ENCODE assay signal across 1 cellular context in the genomic region with DNA sequence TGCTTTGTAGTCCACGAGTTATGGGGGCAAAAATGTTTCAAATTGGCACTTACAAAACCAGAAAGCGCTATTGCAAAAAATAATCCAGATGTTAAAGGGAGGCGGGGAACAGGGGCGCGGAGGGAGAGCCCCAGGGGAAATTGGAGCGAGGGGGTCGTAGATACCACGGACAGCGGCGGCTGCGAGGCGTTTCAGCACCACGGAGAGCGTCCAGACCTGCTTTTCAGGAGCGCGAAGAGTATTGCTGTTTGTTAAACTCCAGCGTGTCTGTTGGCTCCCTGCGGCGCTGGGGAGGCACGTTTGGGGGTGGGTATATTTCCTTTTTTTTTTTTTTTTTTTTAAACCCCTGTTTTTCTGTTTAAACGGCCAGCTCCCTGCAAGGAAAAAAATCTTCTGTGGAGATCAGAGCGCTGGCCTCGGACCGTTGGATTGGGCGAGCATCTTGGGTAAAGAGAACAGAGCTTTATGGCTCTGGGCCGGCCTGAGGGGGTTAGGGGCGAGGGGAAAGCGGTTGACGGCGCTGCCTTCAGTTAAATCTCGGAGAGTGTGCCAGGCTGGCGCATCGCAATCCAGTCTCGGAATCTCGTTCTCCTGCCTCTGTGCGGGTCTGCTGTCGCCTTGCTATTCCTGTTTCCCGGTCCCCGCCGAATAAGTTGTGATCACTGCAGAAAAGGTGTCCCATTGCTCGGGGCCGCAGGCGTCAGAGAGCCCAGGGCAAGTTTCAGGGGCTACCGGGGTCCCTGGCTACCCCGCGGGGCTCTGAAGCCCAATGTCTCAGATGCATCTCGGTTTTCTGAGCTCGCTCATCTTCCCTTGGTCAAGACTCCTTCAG.
A peak's percentile ranks its signal among the peaks of the same experiment; 100 is the strongest.
TF ChIP-seq lines count a peak whose summit lies in the region.

A gene (minus strand): TSS at position 288 of the 832 bp plus-strand sequence. CDS start 302 bp downstream, outside the sequence.

TF ChIP-seq in HepG2, 621 proteins besides CTCF, POLR2A, EP300 and RAD21 (continued from another document and continues in another):
- TF ChIP-seq ZFP36 (IDR thresholded peaks at IDR 0.05; ENCODE audit: borderline replicate concordance, low read depth, low read length, partially characterized antibody) (no peak), MLLT10 (CRISPR knock-in tag; IDR thresholded peaks at IDR 0.05) (peak; percentile 91), ZNF282 (IDR thresholded peaks at IDR 0.05; ENCODE audit: partially characterized antibody) (no peak), BHLHE40 (IDR thresholded peaks at IDR 0.05; ENCODE audit: low read length) (no peak), ZNF782 (CRISPR knock-in tag; IDR thresholded peaks at IDR 0.05; ENCODE audit: borderline replicate concordance) (peak; percentile 100), NKX3-1 (CRISPR knock-in tag; IDR thresholded peaks at IDR 0.05) (peak; percentile 100), ZNF616 (CRISPR knock-in tag; IDR thresholded peaks at IDR 0.05; ENCODE audit: low read depth) (peak; percentile 98), ZFYVE20 (CRISPR knock-in tag; IDR thresholded peaks at IDR 0.05; ENCODE audit: borderline replicate concordance, low read depth) (peak; percentile 99), CCDC6 (CRISPR knock-in tag; IDR thresholded peaks at IDR 0.05) (peak; percentile 100), SATB2 (CRISPR knock-in tag; IDR thresholded peaks at IDR 0.05) (peak; percentile 100), ZNF883 (CRISPR knock-in tag; IDR thresholded peaks at IDR 0.05; ENCODE audit: not compliant biosample characterization) (peak; percentile 100), MTF2 (CRISPR knock-in tag; IDR thresholded peaks at IDR 0.05; ENCODE audit: borderline replicate concordance) (peak; percentile 92), HHEX (CRISPR knock-in tag; IDR thresholded peaks at IDR 0.05) (peak; percentile 86), ZNF792 (CRISPR knock-in tag; IDR thresholded peaks at IDR 0.05) (peak; percentile 100), KAT7 (CRISPR knock-in tag; IDR thresholded peaks at IDR 0.05; ENCODE audit: borderline replicate concordance) (peak; percentile 92; the same call in 1 of the 2 replicates), SMAD1 (CRISPR knock-in tag; IDR thresholded peaks at IDR 0.05; ENCODE audit: borderline replicate concordance, low read depth) (peak; percentile 85; the same call in 1 of the 2 replicates), ZFP37 (CRISPR knock-in tag; IDR thresholded peaks at IDR 0.05; ENCODE audit: borderline replicate concordance) (peak; percentile 100), ZNF333 (CRISPR knock-in tag; IDR thresholded peaks at IDR 0.05; ENCODE audit: borderline replicate concordance) (peak; percentile 100), ZBTB1 (CRISPR knock-in tag; IDR thresholded peaks at IDR 0.05; ENCODE audit: borderline replicate concordance) (peak; percentile 98), FOXJ3 (CRISPR knock-in tag; IDR thresholded peaks at IDR 0.05; ENCODE audit: borderline replicate concordance) (peak; percentile 78), ZNF160 (CRISPR knock-in tag; IDR thresholded peaks at IDR 0.05) (peak; percentile 99), KLF15 (CRISPR knock-in tag; IDR thresholded peaks at IDR 0.05; ENCODE audit: borderline replicate concordance) (peak; percentile 100), ZNF839 (CRISPR knock-in tag; IDR thresholded peaks at IDR 0.05; ENCODE audit: borderline replicate concordance) (peak; percentile 98), STAT5B (CRISPR knock-in tag; IDR thresholded peaks at IDR 0.05) (peak; percentile 100), NFIB (CRISPR knock-in tag; IDR thresholded peaks at IDR 0.05; ENCODE audit: borderline replicate concordance) (0 out of 2 replicates have a peak, but pooled peaks have one; percentile 77), ZMYM4 (CRISPR knock-in tag; IDR thresholded peaks at IDR 0.05) (peak; percentile 96), CHCHD3 (CRISPR knock-in tag; IDR thresholded peaks at IDR 0.05) (peak; percentile 98)
- TF ChIP-seq, protein P1, sequence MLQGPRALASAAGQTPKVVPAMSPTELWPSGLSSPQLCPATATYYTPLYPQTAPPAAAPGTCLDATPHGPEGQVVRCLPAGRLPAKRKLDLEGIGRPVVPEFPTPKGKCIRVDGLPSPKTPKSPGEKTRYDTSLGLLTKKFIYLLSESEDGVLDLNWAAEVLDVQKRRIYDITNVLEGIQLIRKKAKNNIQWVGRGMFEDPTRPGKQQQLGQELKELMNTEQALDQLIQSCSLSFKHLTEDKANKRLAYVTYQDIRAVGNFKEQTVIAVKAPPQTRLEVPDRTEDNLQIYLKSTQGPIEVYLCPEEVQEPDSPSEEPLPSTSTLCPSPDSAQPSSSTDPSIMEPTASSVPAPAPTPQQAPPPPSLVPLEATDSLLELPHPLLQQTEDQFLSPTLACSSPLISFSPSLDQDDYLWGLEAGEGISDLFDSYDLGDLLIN (CRISPR knock-in tag; IDR thresholded peaks at IDR 0.05; ENCODE audit: borderline replicate concordance), result peak; percentile 100; the same call in 1 of the 2 replicates
- TF ChIP-seq, protein P2, sequence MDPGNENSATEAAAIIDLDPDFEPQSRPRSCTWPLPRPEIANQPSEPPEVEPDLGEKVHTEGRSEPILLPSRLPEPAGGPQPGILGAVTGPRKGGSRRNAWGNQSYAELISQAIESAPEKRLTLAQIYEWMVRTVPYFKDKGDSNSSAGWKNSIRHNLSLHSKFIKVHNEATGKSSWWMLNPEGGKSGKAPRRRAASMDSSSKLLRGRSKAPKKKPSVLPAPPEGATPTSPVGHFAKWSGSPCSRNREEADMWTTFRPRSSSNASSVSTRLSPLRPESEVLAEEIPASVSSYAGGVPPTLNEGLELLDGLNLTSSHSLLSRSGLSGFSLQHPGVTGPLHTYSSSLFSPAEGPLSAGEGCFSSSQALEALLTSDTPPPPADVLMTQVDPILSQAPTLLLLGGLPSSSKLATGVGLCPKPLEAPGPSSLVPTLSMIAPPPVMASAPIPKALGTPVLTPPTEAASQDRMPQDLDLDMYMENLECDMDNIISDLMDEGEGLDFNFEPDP (CRISPR knock-in tag; conservative IDR thresholded peaks at IDR 0.05), result peak; percentile 100
- TF ChIP-seq, protein P3, sequence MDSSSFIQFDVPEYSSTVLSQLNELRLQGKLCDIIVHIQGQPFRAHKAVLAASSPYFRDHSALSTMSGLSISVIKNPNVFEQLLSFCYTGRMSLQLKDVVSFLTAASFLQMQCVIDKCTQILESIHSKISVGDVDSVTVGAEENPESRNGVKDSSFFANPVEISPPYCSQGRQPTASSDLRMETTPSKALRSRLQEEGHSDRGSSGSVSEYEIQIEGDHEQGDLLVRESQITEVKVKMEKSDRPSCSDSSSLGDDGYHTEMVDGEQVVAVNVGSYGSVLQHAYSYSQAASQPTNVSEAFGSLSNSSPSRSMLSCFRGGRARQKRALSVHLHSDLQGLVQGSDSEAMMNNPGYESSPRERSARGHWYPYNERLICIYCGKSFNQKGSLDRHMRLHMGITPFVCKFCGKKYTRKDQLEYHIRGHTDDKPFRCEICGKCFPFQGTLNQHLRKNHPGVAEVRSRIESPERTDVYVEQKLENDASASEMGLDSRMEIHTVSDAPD (CRISPR knock-in tag; IDR thresholded peaks at IDR 0.05), result no peak
- TF ChIP-seq, protein P4, sequence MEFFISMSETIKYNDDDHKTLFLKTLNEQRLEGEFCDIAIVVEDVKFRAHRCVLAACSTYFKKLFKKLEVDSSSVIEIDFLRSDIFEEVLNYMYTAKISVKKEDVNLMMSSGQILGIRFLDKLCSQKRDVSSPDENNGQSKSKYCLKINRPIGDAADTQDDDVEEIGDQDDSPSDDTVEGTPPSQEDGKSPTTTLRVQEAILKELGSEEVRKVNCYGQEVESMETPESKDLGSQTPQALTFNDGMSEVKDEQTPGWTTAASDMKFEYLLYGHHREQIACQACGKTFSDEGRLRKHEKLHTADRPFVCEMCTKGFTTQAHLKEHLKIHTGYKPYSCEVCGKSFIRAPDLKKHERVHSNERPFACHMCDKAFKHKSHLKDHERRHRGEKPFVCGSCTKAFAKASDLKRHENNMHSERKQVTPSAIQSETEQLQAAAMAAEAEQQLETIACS (CRISPR knock-in tag; IDR thresholded peaks at IDR 0.05), result peak; percentile 68
- TF ChIP-seq, protein P5, sequence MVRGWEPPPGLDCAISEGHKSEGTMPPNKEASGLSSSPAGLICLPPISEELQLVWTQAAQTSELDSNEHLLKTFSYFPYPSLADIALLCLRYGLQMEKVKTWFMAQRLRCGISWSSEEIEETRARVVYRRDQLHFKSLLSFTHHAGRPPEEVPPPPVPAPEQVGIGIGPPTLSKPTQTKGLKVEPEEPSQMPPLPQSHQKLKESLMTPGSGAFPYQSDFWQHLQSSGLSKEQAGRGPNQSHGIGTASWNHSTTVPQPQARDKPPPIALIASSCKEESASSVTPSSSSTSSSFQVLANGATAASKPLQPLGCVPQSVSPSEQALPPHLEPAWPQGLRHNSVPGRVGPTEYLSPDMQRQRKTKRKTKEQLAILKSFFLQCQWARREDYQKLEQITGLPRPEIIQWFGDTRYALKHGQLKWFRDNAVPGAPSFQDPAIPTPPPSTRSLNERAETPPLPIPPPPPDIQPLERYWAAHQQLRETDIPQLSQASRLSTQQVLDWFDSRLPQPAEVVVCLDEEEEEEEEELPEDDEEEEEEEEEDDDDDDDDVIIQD (CRISPR knock-in tag; IDR thresholded peaks at IDR 0.05; ENCODE audit: low read depth), result peak; percentile 88
- TF ChIP-seq, protein P6, sequence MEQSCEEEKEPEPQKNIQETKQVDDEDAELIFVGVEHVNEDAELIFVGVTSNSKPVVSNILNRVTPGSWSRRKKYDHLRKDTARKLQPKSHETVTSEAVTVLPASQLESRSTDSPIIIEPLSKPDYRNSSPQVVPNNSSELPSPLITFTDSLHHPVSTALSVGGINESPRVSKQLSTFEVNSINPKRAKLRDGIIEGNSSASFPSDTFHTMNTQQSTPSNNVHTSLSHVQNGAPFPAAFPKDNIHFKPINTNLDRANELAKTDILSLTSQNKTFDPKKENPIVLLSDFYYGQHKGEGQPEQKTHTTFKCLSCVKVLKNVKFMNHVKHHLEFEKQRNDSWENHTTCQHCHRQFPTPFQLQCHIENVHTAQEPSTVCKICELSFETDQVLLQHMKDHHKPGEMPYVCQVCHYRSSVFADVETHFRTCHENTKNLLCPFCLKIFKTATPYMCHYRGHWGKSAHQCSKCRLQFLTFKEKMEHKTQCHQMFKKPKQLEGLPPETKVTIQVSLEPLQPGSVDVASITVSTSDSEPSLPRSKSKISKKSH (CRISPR knock-in tag; IDR thresholded peaks at IDR 0.05; ENCODE audit: borderline replicate concordance), result peak; percentile 99
- TF ChIP-seq, protein P7, sequence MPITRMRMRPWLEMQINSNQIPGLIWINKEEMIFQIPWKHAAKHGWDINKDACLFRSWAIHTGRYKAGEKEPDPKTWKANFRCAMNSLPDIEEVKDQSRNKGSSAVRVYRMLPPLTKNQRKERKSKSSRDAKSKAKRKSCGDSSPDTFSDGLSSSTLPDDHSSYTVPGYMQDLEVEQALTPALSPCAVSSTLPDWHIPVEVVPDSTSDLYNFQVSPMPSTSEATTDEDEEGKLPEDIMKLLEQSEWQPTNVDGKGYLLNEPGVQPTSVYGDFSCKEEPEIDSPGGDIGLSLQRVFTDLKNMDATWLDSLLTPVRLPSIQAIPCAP (CRISPR knock-in tag; IDR thresholded peaks at IDR 0.05; ENCODE audit: low read depth), result peak; percentile 97
- TF ChIP-seq, protein P8, sequence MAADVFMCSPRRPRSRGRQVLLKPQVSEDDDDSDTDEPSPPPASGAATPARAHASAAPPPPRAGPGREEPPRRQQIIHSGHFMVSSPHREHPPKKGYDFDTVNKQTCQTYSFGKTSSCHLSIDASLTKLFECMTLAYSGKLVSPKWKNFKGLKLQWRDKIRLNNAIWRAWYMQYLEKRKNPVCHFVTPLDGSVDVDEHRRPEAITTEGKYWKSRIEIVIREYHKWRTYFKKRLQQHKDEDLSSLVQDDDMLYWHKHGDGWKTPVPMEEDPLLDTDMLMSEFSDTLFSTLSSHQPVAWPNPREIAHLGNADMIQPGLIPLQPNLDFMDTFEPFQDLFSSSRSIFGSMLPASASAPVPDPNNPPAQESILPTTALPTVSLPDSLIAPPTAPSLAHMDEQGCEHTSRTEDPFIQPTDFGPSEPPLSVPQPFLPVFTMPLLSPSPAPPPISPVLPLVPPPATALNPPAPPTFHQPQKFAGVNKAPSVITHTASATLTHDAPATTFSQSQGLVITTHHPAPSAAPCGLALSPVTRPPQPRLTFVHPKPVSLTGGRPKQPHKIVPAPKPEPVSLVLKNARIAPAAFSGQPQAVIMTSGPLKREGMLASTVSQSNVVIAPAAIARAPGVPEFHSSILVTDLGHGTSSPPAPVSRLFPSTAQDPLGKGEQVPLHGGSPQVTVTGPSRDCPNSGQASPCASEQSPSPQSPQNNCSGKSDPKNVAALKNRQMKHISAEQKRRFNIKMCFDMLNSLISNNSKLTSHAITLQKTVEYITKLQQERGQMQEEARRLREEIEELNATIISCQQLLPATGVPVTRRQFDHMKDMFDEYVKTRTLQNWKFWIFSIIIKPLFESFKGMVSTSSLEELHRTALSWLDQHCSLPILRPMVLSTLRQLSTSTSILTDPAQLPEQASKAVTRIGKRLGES (CRISPR knock-in tag; IDR thresholded peaks at IDR 0.05; ENCODE audit: borderline replicate concordance), result peak; percentile 98
- TF ChIP-seq, protein P9, sequence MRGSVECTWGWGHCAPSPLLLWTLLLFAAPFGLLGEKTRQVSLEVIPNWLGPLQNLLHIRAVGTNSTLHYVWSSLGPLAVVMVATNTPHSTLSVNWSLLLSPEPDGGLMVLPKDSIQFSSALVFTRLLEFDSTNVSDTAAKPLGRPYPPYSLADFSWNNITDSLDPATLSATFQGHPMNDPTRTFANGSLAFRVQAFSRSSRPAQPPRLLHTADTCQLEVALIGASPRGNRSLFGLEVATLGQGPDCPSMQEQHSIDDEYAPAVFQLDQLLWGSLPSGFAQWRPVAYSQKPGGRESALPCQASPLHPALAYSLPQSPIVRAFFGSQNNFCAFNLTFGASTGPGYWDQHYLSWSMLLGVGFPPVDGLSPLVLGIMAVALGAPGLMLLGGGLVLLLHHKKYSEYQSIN (CRISPR knock-in tag; IDR thresholded peaks at IDR 0.05; ENCODE audit: borderline replicate concordance), result peak; percentile 98
- TF ChIP-seq, protein P10, sequence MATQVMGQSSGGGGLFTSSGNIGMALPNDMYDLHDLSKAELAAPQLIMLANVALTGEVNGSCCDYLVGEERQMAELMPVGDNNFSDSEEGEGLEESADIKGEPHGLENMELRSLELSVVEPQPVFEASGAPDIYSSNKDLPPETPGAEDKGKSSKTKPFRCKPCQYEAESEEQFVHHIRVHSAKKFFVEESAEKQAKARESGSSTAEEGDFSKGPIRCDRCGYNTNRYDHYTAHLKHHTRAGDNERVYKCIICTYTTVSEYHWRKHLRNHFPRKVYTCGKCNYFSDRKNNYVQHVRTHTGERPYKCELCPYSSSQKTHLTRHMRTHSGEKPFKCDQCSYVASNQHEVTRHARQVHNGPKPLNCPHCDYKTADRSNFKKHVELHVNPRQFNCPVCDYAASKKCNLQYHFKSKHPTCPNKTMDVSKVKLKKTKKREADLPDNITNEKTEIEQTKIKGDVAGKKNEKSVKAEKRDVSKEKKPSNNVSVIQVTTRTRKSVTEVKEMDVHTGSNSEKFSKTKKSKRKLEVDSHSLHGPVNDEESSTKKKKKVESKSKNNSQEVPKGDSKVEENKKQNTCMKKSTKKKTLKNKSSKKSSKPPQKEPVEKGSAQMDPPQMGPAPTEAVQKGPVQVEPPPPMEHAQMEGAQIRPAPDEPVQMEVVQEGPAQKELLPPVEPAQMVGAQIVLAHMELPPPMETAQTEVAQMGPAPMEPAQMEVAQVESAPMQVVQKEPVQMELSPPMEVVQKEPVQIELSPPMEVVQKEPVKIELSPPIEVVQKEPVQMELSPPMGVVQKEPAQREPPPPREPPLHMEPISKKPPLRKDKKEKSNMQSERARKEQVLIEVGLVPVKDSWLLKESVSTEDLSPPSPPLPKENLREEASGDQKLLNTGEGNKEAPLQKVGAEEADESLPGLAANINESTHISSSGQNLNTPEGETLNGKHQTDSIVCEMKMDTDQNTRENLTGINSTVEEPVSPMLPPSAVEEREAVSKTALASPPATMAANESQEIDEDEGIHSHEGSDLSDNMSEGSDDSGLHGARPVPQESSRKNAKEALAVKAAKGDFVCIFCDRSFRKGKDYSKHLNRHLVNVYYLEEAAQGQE (IDR thresholded peaks at IDR 0.05; ENCODE audit: borderline replicate concordance in 1 of 2, low read depth in 1 of 2, low read length in 2 of 2), result peak in 1 of 2 experiments; percentile 99
